In genomic region chr9:84471816-84472215, GRCh38 we compare ENCODE assay signal across 27 cellular contexts.
"Had no signal": no experiment of that assay in that cellular context is flagged by ENCODE, and none has a peak within 500 bp of the region (broad histone marks: within the 10 kb centered on the region; RNA-seq: fewer than 3 reads in every experiment).

No MANE protein-coding gene starts in this region.

- H3K27me3 ChIP-seq: cardiac muscle cell, dorsolateral prefrontal cortex, gastrocnemius medialis, heart right ventricle, pancreas, stomach, tibial nerve, upper lobe of left lung had no signal

- H3K4me3 Mint-ChIP-seq: immature natural killer cell; mesothelial cell of epicardium; naive thymus-derived CD4-positive, alpha-beta T cell; nephron; stimulated activated effector memory CD8-positive, alpha-beta T cell treated with anti-CD3 and anti-CD28 coated beads, Interleukin-12 subunit alpha, Interleukin-12 subunit beta, amount 100 ng/mL, for 72 hours had no signal

- H3K36me3 Mint-ChIP-seq: immature natural killer cell; mesothelial cell of epicardium; naive thymus-derived CD4-positive, alpha-beta T cell; stimulated activated effector memory CD8-positive, alpha-beta T cell treated with anti-CD3 and anti-CD28 coated beads, Interleukin-12 subunit alpha, Interleukin-12 subunit beta, amount 100 ng/mL, for 72 hours had no signal

- H3K27ac ChIP-seq: cardiac muscle cell, dorsolateral prefrontal cortex, gastrocnemius medialis, pancreas, stomach, tibial nerve, upper lobe of left lung had no signal

- H3K9me3 ChIP-seq: gastrocnemius medialis, mucosa of descending colon, pancreas, stomach, tibial nerve, upper lobe of left lung had no signal

- H3K36me3 ChIP-seq: cardiac muscle cell, gastrocnemius medialis, heart right ventricle, pancreas, stomach, tibial nerve, upper lobe of left lung had no signal

- H3K4me3 ChIP-seq: cardiac muscle cell, dorsolateral prefrontal cortex, gastrocnemius medialis, heart right ventricle, mucosa of descending colon, pancreas, stomach, tibial nerve, upper lobe of left lung had no signal

- DNase-seq: cortex of kidney; dorsolateral prefrontal cortex; effector CD4-positive, alpha-beta T cell; foreskin fibroblast; gastrocnemius medialis; heart right ventricle; hypothalamus; immature natural killer cell; islet precursor cell; kidney glomerular epithelial cell; mesenchymal stem cell; mucosa of descending colon; naive thymus-derived CD4-positive, alpha-beta T cell; occipital lobe; pancreas; retina; stimulated activated CD4-positive, alpha-beta T cell treated with anti-CD3 and anti-CD28 coated beads, Interleukin-2, amount 100 ng/mL, for 24 hours; stimulated activated CD4-positive, alpha-beta T cell treated with anti-CD3 and anti-CD28 coated beads, Interleukin-4, amount 100 ng/mL, for 24 hours; stimulated activated naive CD4-positive, alpha-beta T cell treated with Interleukin-2 at 50 U/mL for 16 hours; stomach; upper lobe of left lung had no signal

- H3K4me1 Mint-ChIP-seq: mesothelial cell of epicardium; stimulated activated effector memory CD8-positive, alpha-beta T cell treated with anti-CD3 and anti-CD28 coated beads, Interleukin-12 subunit alpha, Interleukin-12 subunit beta, amount 100 ng/mL, for 72 hours had no signal

- H3K27ac Mint-ChIP-seq: immature natural killer cell; mesothelial cell of epicardium; naive thymus-derived CD4-positive, alpha-beta T cell; stimulated activated effector memory CD8-positive, alpha-beta T cell treated with anti-CD3 and anti-CD28 coated beads, Interleukin-12 subunit alpha, Interleukin-12 subunit beta, amount 100 ng/mL, for 72 hours had no signal

- H3K4me1 ChIP-seq: gastrocnemius medialis, pancreas, stomach, tibial nerve, upper lobe of left lung had no signal

- ATAC-seq: gastrocnemius medialis; mucosa of descending colon; naive thymus-derived CD4-positive, alpha-beta T cell; pancreas; sciatic nerve; stimulated activated effector memory CD8-positive, alpha-beta T cell treated with anti-CD3 and anti-CD28 coated beads, Interleukin-12 subunit alpha, Interleukin-12 subunit beta, amount 100 ng/mL, for 72 hours had no signal
